15 cellular contexts compared by ENCODE assay signal in the genomic region with DNA sequence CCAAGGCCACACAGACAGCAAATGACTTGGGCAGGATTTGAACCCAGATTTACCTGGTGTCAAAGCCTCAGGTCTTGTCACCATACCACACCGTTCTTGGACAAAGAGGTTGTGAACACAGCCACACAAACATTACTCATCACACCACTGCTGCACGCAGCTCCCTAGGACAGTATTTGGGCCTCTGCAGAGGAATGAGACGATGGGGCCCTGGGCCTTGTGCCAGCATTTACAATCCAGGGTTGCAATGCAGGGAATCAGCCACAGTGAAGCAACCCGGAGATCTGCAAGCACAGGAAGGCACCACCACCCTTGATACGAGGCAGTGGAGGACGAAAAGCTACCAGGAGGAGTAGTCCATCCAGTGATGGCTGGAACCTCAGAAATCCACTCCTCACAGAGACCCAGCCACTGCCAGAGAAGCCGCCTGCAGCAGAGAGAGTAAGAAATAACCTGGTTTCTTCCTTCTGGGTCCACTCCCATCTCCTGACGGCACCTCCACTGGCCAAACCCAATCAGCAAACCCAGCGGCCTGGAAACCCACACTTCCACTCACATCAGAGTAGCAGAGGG. TPM values are rescaled to one million over a fixed set of nuclear protein-coding genes. Genes with fewer than 3 reads are reported as not detected.
DNase-seq lines count a peak whose midpoint lies in the region; TF ChIP-seq lines count a peak whose summit lies in the region.
"Had no signal": no experiment of that assay in that cellular context is flagged by ENCODE, and none has a peak within 500 bp of the region (broad histone marks: within the 10 kb centered on the region; RNA-seq: fewer than 3 reads in every experiment).

No MANE protein-coding gene starts in this region.

- H3K27ac ChIP-seq in osteoblast (ENCODE audit: low read depth, low read length) (peak overlapping the region; percentile 54), transverse colon (peak overlapping the region in 2 of 4 donors; percentile 4 to 32)
- H3K27ac ChIP-seq: thoracic aorta had no signal

- H4K20me1 ChIP-seq in osteoblast (ENCODE audit: insufficient read depth, low read length) = peaks cover 3% of the 10 kb centered on the region

- peak overlapping the region; percentile 70 for H2AFZ ChIP-seq in osteoblast (ENCODE audit: low read length)

- in situ Hi-C loops in KBM-7 (cut with MboI; ENCODE audit: low pct_unique_long_range_greater_than_20kb, low sequenced_read_pairs) (no loop called here), transverse colon (cut with MboI; ENCODE audit: low pct_ligation_motif_present in 1 of 4, low pct_unique_long_range_greater_than_20kb in 1 of 4, low sequenced_read_pairs in 3 of 4) (loop anchor here in 1 of 4 donors (10.0 kb wide), 1 partner anchor 283 kb away; no protein-coding TSS in a partner anchor)

- intact Hi-C loops in transverse colon (cut with DNase I; ENCODE audit: low total_unique reads) = loop anchor here (10.0 kb wide), 1 partner anchor 73 kb away; no protein-coding TSS in a partner anchor

- DNase-seq in EH (ENCODE audit: low read depth) (peak; percentile 95), NCI-H446 treated with DMSO at 0.1 percent for 48 hours (lab: John Stamatoyannopoulos, UW) (peak; percentile 23), dermis blood vessel endothelial cell (peak; percentile 21), osteoblast (ENCODE audit: insufficient read length, low spot score, missing footprints) (peak; percentile 96), AML-193 (lab: John Stamatoyannopoulos, UW) (no peak), NCI-H345 (lab: John Stamatoyannopoulos, UW) (no peak), KBM-7 (no peak), transverse colon (no peak)
- DNase-seq: activated CD4-positive, alpha-beta T cell treated with anti-CD3 and anti-CD28 coated beads, Interleukin-2, amount 50 U/mL, for 48 hours; activated naive CD8-positive, alpha-beta T cell treated with anti-CD3 and anti-CD28 coated beads, Interleukin-2, amount 10 ng/mL, durations not matched to agents 7 days and 5 days; DND-41; MM.1S; NCI-H526; stimulated activated CD4-positive, alpha-beta T cell treated with anti-CD3 and anti-CD28 coated beads, Interleukin-4, amount 100 ng/mL, for 24 hours had no signal

- peaks cover 7% of the 10 kb centered on the region for H3K79me2 ChIP-seq in osteoblast (ENCODE audit: insufficient read depth, low read length)

- TF ChIP-seq CTCF in osteoblast (IDR thresholded peaks at IDR 0.05; ENCODE audit: extremely low read depth, low read depth, low read length) = no peak
- no peak for TF ChIP-seq CTCF in transverse colon (IDR thresholded peaks at IDR 0.05)

- no peak for TF ChIP-seq EP300 in transverse colon (IDR thresholded peaks at IDR 0.05; ENCODE audit: low read depth)

- H3K4me2 ChIP-seq in osteoblast (ENCODE audit: insufficient read depth, low read length) = peak overlapping the region; percentile 51

- H3K4me1 ChIP-seq in osteoblast (ENCODE audit: insufficient read depth, low read length) (peaks cover 21% of the 10 kb centered on the region), transverse colon (peaks cover 0 to 19% (median 6%) of the 10 kb centered on the region in 4 donors)

- H3K9me3 ChIP-seq in osteoblast (ENCODE audit: low read depth, low read length) = no peaks in the 10 kb centered on the region
- H3K9me3 ChIP-seq in transverse colon = no peaks in the 10 kb centered on the region
- H3K9me3 ChIP-seq: thoracic aorta had no signal

- no peak for TF ChIP-seq POLR2A in transverse colon (IDR thresholded peaks at IDR 0.05)

- H3K27me3 ChIP-seq in osteoblast (ENCODE audit: insufficient read depth, low read length) (no peaks in the 10 kb centered on the region), transverse colon (peaks cover 71% of the 10 kb centered on the region)

- WGBS in transverse colon (ENCODE audit: low coverage in 1 of 2), 2 donors = 17 to 42% methylated on average over 1 to 9 of the region's 9 CpGs

- no peaks in the 10 kb centered on the region for H3K36me3 ChIP-seq in osteoblast (ENCODE audit: insufficient read depth, low read length)
- no peaks in the 10 kb centered on the region for H3K36me3 ChIP-seq in transverse colon
- H3K36me3 ChIP-seq: thoracic aorta had no signal

- H3K4me3 ChIP-seq in osteoblast (ENCODE audit: insufficient read depth, low read length) (no peak overlapping the region), transverse colon (no peak overlapping the region)
- H3K4me3 ChIP-seq: thoracic aorta had no signal

RNA-seq across cellular contexts. Expression of a gene that starts 3.7 kb away (rescaled TPM):
- total RNA-seq in dermis blood vessel endothelial cell (11.7 and 16.7 TPM in 2 replicates), osteoblast (38.0 and 44.5 TPM in 2 replicates), transverse colon (10 to 100 TPM; 12.3 to 35.9 (median 26.1) TPM)

Comparison
In these comparisons a context has a peak if more than half of its experiments do, and no peak if none do; other contexts are left out.
1. DNase-seq: peak in EH (single experiment), NCI-H446 treated with DMSO at 0.1 percent for 48 hours (single experiment), dermis blood vessel endothelial cell (single experiment) and osteoblast (single experiment); none in AML-193 (0 of 2), NCI-H345 (single experiment), KBM-7 (single experiment) and transverse colon (single experiment).